ENCODE assay signal across 16 cellular contexts in genomic region chr9:121745396-121745695, GRCh38.
DNase-seq lines count a peak whose midpoint lies in the region; ATAC-seq and TF ChIP-seq lines count a peak whose summit lies in the region.
"Had no signal": no experiment of that assay in that cellular context is flagged by ENCODE, and none has a peak within 500 bp of the region (broad histone marks: within the 10 kb centered on the region; RNA-seq: fewer than 3 reads in every experiment).

No MANE protein-coding gene starts in this region.

- 100% methylated on average over 1 of the region's 4 CpGs for WGBS in mammary epithelial cell (ENCODE audit: low coverage, missing lambda C conversion rate)
- 93% methylated on average over 3 of the region's 4 CpGs for WGBS in esophagus muscularis mucosa

- TF ChIP-seq CTCF in breast epithelium (IDR thresholded peaks at IDR 0.05) (no peak), mammary epithelial cell (conservative IDR thresholded peaks at IDR 0.05 in 1 of 2, IDR thresholded peaks at IDR 0.05 in 1 of 2; ENCODE audit: extremely low read depth in 1 of 2, insufficient read depth in 1 of 2, low read depth in 1 of 2, low read length in 2 of 2) (no peak), esophagus muscularis mucosa (IDR thresholded peaks at IDR 0.05) (no peak), upper lobe of right lung (IDR thresholded peaks at IDR 0.05) (no peak)

- H3K9me3 ChIP-seq in breast epithelium (no peaks in the 10 kb centered on the region), mammary epithelial cell (replicated peaks; ENCODE audit: insufficient read depth, low read length) (no peaks in the 10 kb centered on the region), esophagus muscularis mucosa (no peaks in the 10 kb centered on the region), upper lobe of right lung (no peaks in the 10 kb centered on the region), Karpas-422 (ENCODE audit: low read length) (no peaks in the 10 kb centered on the region)

- H3K4me1 ChIP-seq in breast epithelium: peaks cover 18 to 46% of the 10 kb centered on the region in 2 donors
- peaks cover 76% of the 10 kb centered on the region for H3K4me1 ChIP-seq in mammary epithelial cell (ENCODE audit: insufficient read depth, low read length)
- peaks cover 89 to 100% (median 99%) of the 10 kb centered on the region in 4 donors for H3K4me1 ChIP-seq in esophagus muscularis mucosa
- H3K4me1 ChIP-seq in rectal smooth muscle tissue (ENCODE audit: control insufficient read depth, insufficient read depth, low read length): peaks cover 52% of the 10 kb centered on the region
- H3K4me1 ChIP-seq in upper lobe of right lung: peaks cover 61% of the 10 kb centered on the region
- no peaks in the 10 kb centered on the region for H3K4me1 ChIP-seq in Karpas-422 (ENCODE audit: low read length)

- H3K9ac ChIP-seq in mammary epithelial cell (ENCODE audit: insufficient read depth, low read length) (no peak overlapping the region), rectal smooth muscle tissue (ENCODE audit: low read length) (no peak overlapping the region), Karpas-422 (ENCODE audit: low read length) (no peak overlapping the region)
- H3K9ac ChIP-seq: parathyroid adenoma had no signal

- H3K27me3 ChIP-seq in breast epithelium (no peaks in the 10 kb centered on the region), mammary epithelial cell (ENCODE audit: insufficient read depth, low read length) (no peaks in the 10 kb centered on the region), esophagus muscularis mucosa (no peaks in the 10 kb centered on the region), rectal smooth muscle tissue (ENCODE audit: control insufficient read depth, insufficient read depth, low read length) (no peaks in the 10 kb centered on the region), upper lobe of right lung (no peaks in the 10 kb centered on the region), Karpas-422 (ENCODE audit: low read length) (no peaks in the 10 kb centered on the region)

- intact Hi-C loops in breast epithelium (cut with DNase I; ENCODE audit: low total_unique reads): no loop called here
- intact Hi-C loops in mammary epithelial cell (cut with micrococcal nuclease): no loop called here
- intact Hi-C loops in esophagus muscularis mucosa (cut with DNase I): no loop called here
- intact Hi-C loops in upper lobe of right lung (cut with DNase I): no loop called here

- H3K36me3 ChIP-seq in breast epithelium (no peaks in the 10 kb centered on the region), mammary epithelial cell (ENCODE audit: insufficient read depth, low read length) (no peaks in the 10 kb centered on the region), esophagus muscularis mucosa (peaks cover 0 to 4% (median 0%) of the 10 kb centered on the region in 4 donors), rectal smooth muscle tissue (ENCODE audit: control insufficient read depth, insufficient read depth, low read length) (no peaks in the 10 kb centered on the region), upper lobe of right lung (no peaks in the 10 kb centered on the region), Karpas-422 (ENCODE audit: insufficient read depth, low read length) (no peaks in the 10 kb centered on the region)

- no peak for TF ChIP-seq EP300 in esophagus muscularis mucosa (IDR thresholded peaks at IDR 0.05)

- H3K9me2 ChIP-seq in Karpas-422 (replicated peaks; ENCODE audit: insufficient read depth, low read length): no peaks in the 10 kb centered on the region

- H3K79me2 ChIP-seq in mammary epithelial cell (ENCODE audit: insufficient read depth, low read length) (peaks cover 97% of the 10 kb centered on the region), Karpas-422 (ENCODE audit: low read length) (no peaks in the 10 kb centered on the region)

- no TSS peak for BruUV-seq in mammary epithelial cell (replicated peaks; lab: Mats Ljungman, UMichigan)

- no peak overlapping the region for H3K4me2 ChIP-seq in mammary epithelial cell (ENCODE audit: insufficient read depth, low read depth, low read length)
- H3K4me2 ChIP-seq in Karpas-422 (ENCODE audit: low read depth, low read length, poor library complexity, severe bottlenecking): no peak overlapping the region

- TF ChIP-seq POLR2A in breast epithelium (IDR thresholded peaks at IDR 0.05): no peak
- no peak for TF ChIP-seq POLR2A in esophagus muscularis mucosa (IDR thresholded peaks at IDR 0.05; ENCODE audit: low read depth)

- H4K20me1 ChIP-seq in mammary epithelial cell (ENCODE audit: insufficient read depth, low read length) (no peaks in the 10 kb centered on the region), Karpas-422 (ENCODE audit: insufficient read depth, low read depth, low read length) (no peaks in the 10 kb centered on the region)

- H2AFZ ChIP-seq in mammary epithelial cell (ENCODE audit: low read depth, low read length) (no peak overlapping the region), Karpas-422 (ENCODE audit: low read length) (no peak overlapping the region)
- H2AFZ ChIP-seq: parathyroid adenoma had no signal

- H3K27ac ChIP-seq in breast epithelium (peak overlapping the region; percentile 88 to 92), mammary epithelial cell (ENCODE audit: insufficient read depth, low read depth, low read length) (no peak overlapping the region), esophagus muscularis mucosa (replicated peaks in 1 of 4) (peak overlapping the region; percentile 92 to 94 (median 94)), rectal smooth muscle tissue (ENCODE audit: low read depth, low read length) (peak overlapping the region; percentile 92), upper lobe of right lung (peak overlapping the region; percentile 65), Karpas-422 (ENCODE audit: low read length) (no peak overlapping the region)
- H3K27ac ChIP-seq: parathyroid adenoma had no signal

- DNase-seq in breast epithelium (ENCODE audit: low spot score in 2 of 2): no peak
- no peak for DNase-seq in mammary epithelial cell
- DNase-seq in esophagus muscularis mucosa (ENCODE audit: extremely low spot score): no peak
- no peak for DNase-seq in upper lobe of right lung
- no peak for DNase-seq in effector CD8-positive, alpha-beta T cell (lab: John Stamatoyannopoulos, UW)
- no peak for DNase-seq in Karpas-422
- DNase-seq in NOMO-1 (lab: John Stamatoyannopoulos, UW; ENCODE audit: unreplicated experiment in 2 of 2): no peak
- DNase-seq: activated CD4-positive, alpha-beta T cell treated with anti-CD3 and anti-CD28 coated beads, Interleukin-2, amount 50 U/mL, for 1 hour; activated naive CD4-positive, alpha-beta T cell treated with anti-CD3 and anti-CD28 coated beads, Interleukin-2, amount 10 ng/mL, durations not matched to agents 7 days and 5 days; CD4-positive, CD25-positive, alpha-beta regulatory T cell; DMS79; NCI-H2029 treated with DMSO at 0.1 percent for 48 hours; NCI-H524; PC-3 had no signal

- ATAC-seq in upper lobe of right lung: no peak
- ATAC-seq: PC-3 had no signal

- dilution Hi-C loops in mammary epithelial cell (cut with HindIII; ENCODE audit: low sequenced_read_pairs): no loop called here

- CTCF ChIA-PET in mammary epithelial cell (lab: Charles Lee; ENCODE audit: low non-redundant PET): no interaction called here

- in situ Hi-C loops in mammary epithelial cell (cut with MboI; ENCODE audit: low sequenced_read_pairs in 2 of 2): no loop called here

- peak overlapping the region in 2 of 3 donors; percentile 52 to 64 for H3K4me3 ChIP-seq in breast epithelium
- no peak overlapping the region for H3K4me3 ChIP-seq in mammary epithelial cell (replicated peaks in 1 of 3; ENCODE audit: insufficient read depth in 1 of 3, low read depth in 2 of 3, low read length in 3 of 3)
- H3K4me3 ChIP-seq in esophagus muscularis mucosa: peak overlapping the region in 1 of 4 donors; percentile 57
- no peak overlapping the region for H3K4me3 ChIP-seq in rectal smooth muscle tissue (ENCODE audit: low read length)
- H3K4me3 ChIP-seq in upper lobe of right lung: no peak overlapping the region
- H3K4me3 ChIP-seq in Karpas-422 (ENCODE audit: low read length): no peak overlapping the region

Comparison
In these comparisons a context has a peak if more than half of its experiments do, and no peak if none do; other contexts are left out.
1. H3K27ac ChIP-seq: peak in breast epithelium (2 of 2), esophagus muscularis mucosa (4 of 4), rectal smooth muscle tissue (single experiment) and upper lobe of right lung (single experiment); none in mammary epithelial cell (single experiment) and Karpas-422 (single experiment).
2. H3K4me3 ChIP-seq: peak in breast epithelium (2 of 3); none in mammary epithelial cell (0 of 3), rectal smooth muscle tissue (single experiment), upper lobe of right lung (single experiment) and Karpas-422 (single experiment).